17 cellular contexts compared by ENCODE assay signal in genomic region chr14:100622234-100622633, GRCh38. TPM values are rescaled to one million over a fixed set of nuclear protein-coding genes. Genes with fewer than 3 reads are reported as not detected.
A peak's percentile ranks its signal among the peaks of the same experiment; 100 is the strongest.
DNase-seq lines count a peak whose midpoint lies in the region; ATAC-seq and TF ChIP-seq lines count a peak whose summit lies in the region.
"Had no signal": no experiment of that assay in that cellular context is flagged by ENCODE, and none has a peak within 500 bp of the region (broad histone marks: within the 10 kb centered on the region; RNA-seq: fewer than 3 reads in every experiment).

No MANE protein-coding gene starts in this region.

- ATAC-seq in natural killer cell treated with Interleukin-12 subunit alpha and Interleukin-12 subunit beta and Interleukin-15 and Interleukin-18, amount 100 ng/mL, for 72 hours, result no peak
- no peak for ATAC-seq in natural killer cell
- peak; percentile 53 for ATAC-seq in left colon
- ATAC-seq: activated T-cell treated with anti-CD3 and anti-CD28 coated beads, Interleukin-2, amount 50 U/mL, for 4 hours; gastroesophageal sphincter had no signal

- H3K27me3 Mint-ChIP-seq in natural killer cell treated with Interleukin-12 subunit alpha and Interleukin-12 subunit beta and Interleukin-15 and Interleukin-18, amount 100 ng/mL, for 72 hours, result peaks cover 35 to 44% of the 10 kb centered on the region in 2 donors
- peaks cover 58 to 67% of the 10 kb centered on the region in 2 donors for H3K27me3 Mint-ChIP-seq in natural killer cell (ENCODE audit: low read depth in 2 of 2)
- H3K27me3 Mint-ChIP-seq in activated naive CD4-positive, alpha-beta T cell treated with anti-CD3 and anti-CD28 coated beads, Interleukin-2, amount 10 ng/mL, durations not matched to agents 7 days and 5 days, result peaks cover 88% of the 10 kb centered on the region
- H3K27me3 Mint-ChIP-seq: stimulated activated naive CD8-positive, alpha-beta T cell treated with anti-CD3 and anti-CD28 coated beads, Interleukin-15, Interleukin-2, amounts not matched to agents 100 ng/mL and 50 ng/mL, for 24 hours had no signal

- no peak overlapping the region for H3K27ac Mint-ChIP-seq in natural killer cell treated with Interleukin-12 subunit alpha and Interleukin-12 subunit beta and Interleukin-15 and Interleukin-18, amount 100 ng/mL, for 72 hours
- H3K27ac Mint-ChIP-seq in natural killer cell, result no peak overlapping the region
- no peak overlapping the region for H3K27ac Mint-ChIP-seq in activated naive CD4-positive, alpha-beta T cell treated with anti-CD3 and anti-CD28 coated beads, Interleukin-2, amount 10 ng/mL, durations not matched to agents 7 days and 5 days
- H3K27ac Mint-ChIP-seq: activated CD4-positive, alpha-beta T cell treated with anti-CD3 and anti-CD28 coated beads, Interleukin-2, amount 10 ng/mL, durations not matched to agents 24 days and 14 days; stimulated activated naive CD8-positive, alpha-beta T cell treated with anti-CD3 and anti-CD28 coated beads, Interleukin-15, Interleukin-2, amounts not matched to agents 100 ng/mL and 50 ng/mL, for 24 hours had no signal

- H3K9me3 Mint-ChIP-seq in natural killer cell treated with Interleukin-12 subunit alpha and Interleukin-12 subunit beta and Interleukin-15 and Interleukin-18, amount 100 ng/mL, for 72 hours, result no peaks in the 10 kb centered on the region
- peaks cover 0 to 8% of the 10 kb centered on the region in 2 donors for H3K9me3 Mint-ChIP-seq in natural killer cell
- no peaks in the 10 kb centered on the region for H3K9me3 Mint-ChIP-seq in activated naive CD4-positive, alpha-beta T cell treated with anti-CD3 and anti-CD28 coated beads, Interleukin-2, amount 10 ng/mL, durations not matched to agents 7 days and 5 days
- H3K9me3 Mint-ChIP-seq: activated CD4-positive, alpha-beta T cell treated with anti-CD3 and anti-CD28 coated beads, Interleukin-2, amount 10 ng/mL, durations not matched to agents 24 days and 14 days; stimulated activated naive CD8-positive, alpha-beta T cell treated with anti-CD3 and anti-CD28 coated beads, Interleukin-15, Interleukin-2, amounts not matched to agents 100 ng/mL and 50 ng/mL, for 24 hours had no signal

- no peak overlapping the region for H3K4me3 Mint-ChIP-seq in natural killer cell treated with Interleukin-12 subunit alpha and Interleukin-12 subunit beta and Interleukin-15 and Interleukin-18, amount 100 ng/mL, for 72 hours
- H3K4me3 Mint-ChIP-seq in natural killer cell, result no peak overlapping the region
- no peak overlapping the region for H3K4me3 Mint-ChIP-seq in activated naive CD4-positive, alpha-beta T cell treated with anti-CD3 and anti-CD28 coated beads, Interleukin-2, amount 10 ng/mL, durations not matched to agents 7 days and 5 days
- H3K4me3 Mint-ChIP-seq: activated CD4-positive, alpha-beta T cell treated with anti-CD3 and anti-CD28 coated beads, Interleukin-2, amount 10 ng/mL, durations not matched to agents 24 days and 14 days; activated T-cell treated with anti-CD3 and anti-CD28 coated beads, Interleukin-2, amount 50 U/mL, for 4 hours; stimulated activated naive CD8-positive, alpha-beta T cell treated with anti-CD3 and anti-CD28 coated beads, Interleukin-15, Interleukin-2, amounts not matched to agents 100 ng/mL and 50 ng/mL, for 24 hours had no signal

- TF ChIP-seq CTCF in natural killer cell (IDR thresholded peaks at IDR 0.05) (no peak), RWPE1 (conservative IDR thresholded peaks at IDR 0.05; ENCODE audit: low read depth) (no peak)

- POLR2A ChIA-PET in RWPE1 (lab: Yijun Ruan, JAX; ENCODE audit: low non-redundant PET), result no interaction called here

- intact Hi-C loops in natural killer cell (cut with micrococcal nuclease), result no loop called here
- intact Hi-C loops in left colon (cut with DNase I, micrococcal nuclease), result no loop called here

- CTCF ChIA-PET in RWPE1 (lab: Yijun Ruan, JAX), result no interaction called here
- CTCF ChIA-PET in activated naive CD4-positive, alpha-beta T cell treated with anti-CD3 and anti-CD28 coated beads, Interleukin-2, amount 10 ng/mL, durations not matched to agents 7 days and 5 days (lab: Charles Lee), result no interaction called here

- DNase-seq in natural killer cell treated with Interleukin-12 subunit alpha and Interleukin-12 subunit beta and Interleukin-15 and Interleukin-18, amount 100 ng/mL, for 72 hours (ENCODE audit: low spot score), result peak; percentile 39
- no peak for DNase-seq in natural killer cell
- peak; percentile 30 for DNase-seq in RWPE1 (ENCODE audit: low spot score)
- peak in 1 of 2 donors; percentile 42 for DNase-seq in left colon
- no peak for DNase-seq in activated CD4-positive, alpha-beta T cell treated with anti-CD3 and anti-CD28 coated beads for 1 hour
- DNase-seq in activated naive CD4-positive, alpha-beta T cell treated with anti-CD3 and anti-CD28 coated beads, Interleukin-2, amount 10 ng/mL, durations not matched to agents 7 days and 5 days, result no peak
- no peak for DNase-seq in NCI-H1105 (lab: John Stamatoyannopoulos, UW)
- DNase-seq: activated CD4-positive, alpha-beta T cell treated with anti-CD3 and anti-CD28 coated beads, Interleukin-2, amount 10 ng/mL, durations not matched to agents 24 days and 14 days; activated T-cell treated with anti-CD3 and anti-CD28 coated beads, Interleukin-2, amount 50 U/mL, for 4 hours; amygdala; C1 segment of cervical spinal cord; midbrain; NCI-H1105 treated with DMSO at 0.1 percent for 48 hours; NCI-H226 had no signal

- H3K36me3 Mint-ChIP-seq in natural killer cell treated with Interleukin-12 subunit alpha and Interleukin-12 subunit beta and Interleukin-15 and Interleukin-18, amount 100 ng/mL, for 72 hours, result peaks cover 11% of the 10 kb centered on the region
- H3K36me3 Mint-ChIP-seq in natural killer cell, result no peaks in the 10 kb centered on the region
- no peaks in the 10 kb centered on the region for H3K36me3 Mint-ChIP-seq in activated naive CD4-positive, alpha-beta T cell treated with anti-CD3 and anti-CD28 coated beads, Interleukin-2, amount 10 ng/mL, durations not matched to agents 7 days and 5 days

- no peak overlapping the region for H3K27ac ChIP-seq in RWPE1
- H3K27ac ChIP-seq: gastroesophageal sphincter, uterus had no signal

- H3K4me1 Mint-ChIP-seq in natural killer cell treated with Interleukin-12 subunit alpha and Interleukin-12 subunit beta and Interleukin-15 and Interleukin-18, amount 100 ng/mL, for 72 hours (ENCODE audit: low read depth in 2 of 2), result peaks cover 16 to 17% of the 10 kb centered on the region in 2 donors
- peaks cover 20 to 26% of the 10 kb centered on the region in 2 donors for H3K4me1 Mint-ChIP-seq in natural killer cell
- H3K4me1 Mint-ChIP-seq in activated naive CD4-positive, alpha-beta T cell treated with anti-CD3 and anti-CD28 coated beads, Interleukin-2, amount 10 ng/mL, durations not matched to agents 7 days and 5 days, result peaks cover 12% of the 10 kb centered on the region

RNA-seq across cellular contexts. Expression of gene BEGAIN, which starts 35.0 kb away (rescaled TPM):
- total RNA-seq in natural killer cell treated with Interleukin-12 subunit alpha and Interleukin-12 subunit beta and Interleukin-15 and Interleukin-18, amount 100 ng/mL, for 72 hours, result not detected
- total RNA-seq in natural killer cell, result 1 to 10 TPM in 1 of 3 donors, under 1 TPM in 1, not detected in 1; 0.11 to 1.3 TPM
- 1 to 10 TPM; 1.4 to 2.0 TPM for total RNA-seq in left colon

Comparison
In these comparisons a context has a peak if more than half of its experiments do, and no peak if none do; other contexts are left out.
1. DNase-seq: peak in natural killer cell treated with Interleukin-12 subunit alpha and Interleukin-12 subunit beta and Interleukin-15 and Interleukin-18, amount 100 ng/mL, for 72 hours (single experiment) and RWPE1 (single experiment); none in natural killer cell (single experiment), activated CD4-positive, alpha-beta T cell treated with anti-CD3 and anti-CD28 coated beads for 1 hour (single experiment), activated naive CD4-positive, alpha-beta T cell treated with anti-CD3 and anti-CD28 coated beads, Interleukin-2, amount 10 ng/mL, durations not matched to agents 7 days and 5 days (single experiment) and NCI-H1105 (single experiment).